In genomic region chr2:44392338-44392943, GRCh38 we compare ENCODE assay signal across 8 cellular contexts. TPM values are rescaled to one million over a fixed set of nuclear protein-coding genes. Genes with fewer than 3 reads are reported as not detected.
DNase-seq lines count a peak whose midpoint lies in the region; ATAC-seq, FAIRE-seq and TF ChIP-seq lines count a peak whose summit lies in the region.

No MANE protein-coding gene starts in this region.

- H3K27me3 ChIP-seq in dorsolateral prefrontal cortex, result no peaks in the 10 kb centered on the region

- no peak overlapping the region for H3K27ac Mint-ChIP-seq in naive B cell

- intact Hi-C loops in dorsolateral prefrontal cortex (cut with DNase I), result loop anchor here (5.0 to 10.0 kb wide), 2 partner anchors 562 to 565 kb away; no protein-coding TSS in a partner anchor

- no peak for FAIRE-seq in urothelium cell line (lab: Jason Lieb, UNC)

- ATAC-seq in naive B cell (ENCODE audit: low read depth in 2 of 2), result no peak
- ATAC-seq in GM19023 (IDR thresholded peaks at IDR 0.05; ENCODE audit: unreplicated experiment), result no peak

- no peak overlapping the region for H3K27ac ChIP-seq in VCaP
- no peak overlapping the region for H3K27ac ChIP-seq in dorsolateral prefrontal cortex

- H3K4me3 ChIP-seq in dorsolateral prefrontal cortex, result no peak overlapping the region

- peaks cover 1 to 9% of the 10 kb centered on the region in 2 donors for H3K36me3 Mint-ChIP-seq in naive B cell

- peak; percentile 79 for TF ChIP-seq CTCF in VCaP (conservative IDR thresholded peaks at IDR 0.05)
- peak; percentile 44 to 77 (median 64) for TF ChIP-seq CTCF in dorsolateral prefrontal cortex (IDR thresholded peaks at IDR 0.05 in 54 of 56, conservative IDR thresholded peaks at IDR 0.05 in 2 of 56; ENCODE audit: low read depth in 1 of 56, partially characterized antibody in 56 of 56)

- peaks cover 3 to 17% (median 3%) of the 10 kb centered on the region in 3 donors for H3K4me1 Mint-ChIP-seq in naive B cell

- H3K27me3 Mint-ChIP-seq in naive B cell, result no peaks in the 10 kb centered on the region

- no peak overlapping the region for H3K4me3 Mint-ChIP-seq in naive B cell

- DNase-seq in NCI-H1436 (lab: John Stamatoyannopoulos, UW) (peak; percentile 65), NCI-H1436 treated with DMSO at 0.1 percent for 48 hours (lab: John Stamatoyannopoulos, UW) (no peak), NCI-H1417 treated with DMSO at 0.1 percent for 48 hours (lab: John Stamatoyannopoulos, UW) (peak; percentile 8), dorsolateral prefrontal cortex (peak in 4 of 10 donors; percentile 16 to 48 (median 37)), naive B cell (peak; percentile 18), urothelium cell line (ENCODE audit: low spot score) (peak; percentile 21)

- H3K9me3 Mint-ChIP-seq in naive B cell, result peaks cover 0 to 10% (median under 1%) of the 10 kb centered on the region in 7 donors

RNA-seq across cellular contexts. Expression of gene CAMKMT, which starts 30.7 kb away (rescaled TPM):
- 10 to 100 TPM; 10.0 to 32.5 (median 15.9) TPM for total RNA-seq in dorsolateral prefrontal cortex
- 10 to 100 TPM; 10.0 to 15.8 (median 12.4) TPM for polyA plus RNA-seq in naive B cell (ENCODE audit: low read depth in 6 of 6)

RNA-seq across cellular contexts. Expression of gene PREPL, which starts 31.1 kb away (rescaled TPM):
- 100 to 1,000 TPM; 114 to 573 (median 405) TPM for total RNA-seq in dorsolateral prefrontal cortex
- polyA plus RNA-seq in naive B cell (ENCODE audit: low read depth in 6 of 6), result 10 to 100 TPM; 13.0 to 22.1 (median 16.3) TPM
